In genomic region chr19:19643158-19644053, GRCh38 we compare ENCODE assay signal across 1 cellular context.
TF ChIP-seq lines count a peak whose summit lies in the region.

Gene GMIP, minus strand, starts transcription at chr19:19643657. Its CDS starts 128 bp downstream, at chr19:19643529.

TF ChIP-seq in GM12878, 131 proteins besides CTCF, POLR2A, EP300 and RAD21 (continued from another document and continues in another):
- no peak for TF ChIP-seq ZBTB11 (CRISPR knock-in tag; IDR thresholded peaks at IDR 0.05)
- TF ChIP-seq NFIC (IDR thresholded peaks at IDR 0.05; ENCODE audit: low read depth, low read length), result no peak
- 0 out of 2 replicates have a peak, but pooled peaks have one; percentile 26 for TF ChIP-seq ZNF687 (IDR thresholded peaks at IDR 0.05)
- no peak for TF ChIP-seq BCLAF1 (IDR thresholded peaks at IDR 0.05)
- no peak; the same call in 1 of the 2 replicates for TF ChIP-seq ELK1 (IDR thresholded peaks at IDR 0.05; ENCODE audit: low read depth, low read length)
- TF ChIP-seq ZSCAN29 (IDR thresholded peaks at IDR 0.05), result no peak
- no peak for TF ChIP-seq SIX5 (IDR thresholded peaks at IDR 0.05; ENCODE audit: low read depth, low read length, severe bottlenecking)
- no peak for TF ChIP-seq CREM (IDR thresholded peaks at IDR 0.05; ENCODE audit: low read depth)
- TF ChIP-seq HCFC1 (IDR thresholded peaks at IDR 0.05; ENCODE audit: low read length), result no peak
- TF ChIP-seq ZNF274 (IDR thresholded peaks at IDR 0.05; ENCODE audit: insufficient read depth, insufficient read length), result no peak
- 0 out of 2 replicates have a peak, but pooled peaks have one; percentile 11 for TF ChIP-seq NR2C1 (IDR thresholded peaks at IDR 0.05)
- TF ChIP-seq ATF3 (IDR thresholded peaks at IDR 0.05; ENCODE audit: borderline replicate concordance, extremely low read depth, low read depth, low read length), result no peak
- no peak for TF ChIP-seq KDM1A (IDR thresholded peaks at IDR 0.05; ENCODE audit: borderline replicate concordance)
- TF ChIP-seq BCL11A (IDR thresholded peaks at IDR 0.05; ENCODE audit: low read depth, low read length), result no peak
- TF ChIP-seq CBX3 (IDR thresholded peaks at IDR 0.05; ENCODE audit: borderline replicate concordance, low read depth), result no peak
- 0 out of 2 replicates have a peak, but pooled peaks have one; percentile 26 for TF ChIP-seq RCOR1 (conservative IDR thresholded peaks at IDR 0.05; ENCODE audit: low read depth, low read length)
- TF ChIP-seq TCF12 (IDR thresholded peaks at IDR 0.05; ENCODE audit: low read depth, low read length), result no peak
- no peak for TF ChIP-seq ATF7 (IDR thresholded peaks at IDR 0.05; ENCODE audit: low read depth)
- 0 out of 2 replicates have a peak, but pooled peaks have one; percentile 15 for TF ChIP-seq CEBPZ (IDR thresholded peaks at IDR 0.05; ENCODE audit: low read depth, low read length)
- 0 out of 2 replicates have a peak, but pooled peaks have one; percentile 46 for TF ChIP-seq CHD1 (IDR thresholded peaks at IDR 0.05; ENCODE audit: low read depth, low read length)
- TF ChIP-seq SMARCA5 (IDR thresholded peaks at IDR 0.05), result peak; percentile 95
- no peak for TF ChIP-seq PBX3 (IDR thresholded peaks at IDR 0.05; ENCODE audit: insufficient replicate concordance, low read depth, low read length)
- no peak for TF ChIP-seq PRDM15 (CRISPR knock-in tag; IDR thresholded peaks at IDR 0.05)
- TF ChIP-seq POLR2AphosphoS5 (IDR thresholded peaks at IDR 0.05; ENCODE audit: low read length), result peak; percentile 73; the same call in 1 of the 2 replicates
- TF ChIP-seq POU2F2 (IDR thresholded peaks at IDR 0.05; ENCODE audit: borderline replicate concordance, low read depth, low read length), result no peak; the same call in 2 of the 3 replicates
- TF ChIP-seq BCL3 (IDR thresholded peaks at IDR 0.05; ENCODE audit: borderline replicate concordance, insufficient read depth, low read depth, low read length, poor library complexity, severe bottlenecking), result no peak
- no peak for TF ChIP-seq SKIL (IDR thresholded peaks at IDR 0.05; ENCODE audit: low read depth, poor library complexity, severe bottlenecking)
- peak; percentile 79; the same call in 1 of the 2 replicates for TF ChIP-seq POLR2AphosphoS2 (IDR thresholded peaks at IDR 0.05; ENCODE audit: low read depth, low read length)
